Comparison of ENCODE assay signal across 1 cellular context in the genomic region with DNA sequence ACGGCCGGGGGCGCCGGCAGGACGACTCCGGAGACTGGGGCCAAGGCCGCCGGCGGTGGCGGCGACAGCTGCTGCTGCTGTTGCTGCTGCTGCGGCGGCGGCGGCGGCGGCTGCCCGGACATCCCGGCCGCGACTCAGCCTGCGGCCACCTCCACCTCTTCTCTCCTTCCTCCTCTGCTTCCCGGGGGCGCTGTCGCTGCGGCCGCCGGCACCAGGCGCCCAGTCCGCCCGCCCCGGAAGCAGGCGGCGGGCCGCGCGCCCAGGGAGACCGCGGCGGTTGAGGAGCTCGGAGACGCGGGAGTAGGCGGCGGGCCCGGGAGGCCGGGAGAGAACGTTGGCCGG.
TF ChIP-seq lines count a peak whose summit lies in the region.

No MANE protein-coding gene starts in this region.

TF ChIP-seq in GM12878, 131 proteins besides CTCF, POLR2A, EP300 and RAD21 (continued from another document and continues in another):
- TF ChIP-seq SPI1 (IDR thresholded peaks at IDR 0.05; ENCODE audit: borderline replicate concordance, insufficient read depth, low read depth, low read length) (no peak), RUNX3 (IDR thresholded peaks at IDR 0.05; ENCODE audit: low read length) (0 out of 2 replicates have a peak, but pooled peaks have one; percentile 18), ZNF217 (IDR thresholded peaks at IDR 0.05) (peak; percentile 29; the same call in 1 of the 2 replicates), POLR2AphosphoS5 (IDR thresholded peaks at IDR 0.05; ENCODE audit: low read length) (no peak), NR2C1 (IDR thresholded peaks at IDR 0.05) (no peak), CBFB (IDR thresholded peaks at IDR 0.05; ENCODE audit: low read depth) (no peak), HCFC1 (IDR thresholded peaks at IDR 0.05; ENCODE audit: low read length) (no peak), STAT1 (conservative IDR thresholded peaks at IDR 0.05) (no peak), NFYA (IDR thresholded peaks at IDR 0.05; ENCODE audit: borderline replicate concordance, low read depth, low read length) (no peak), FOXM1 (IDR thresholded peaks at IDR 0.05; ENCODE audit: low read depth, low read length) (no peak), CHD4 (IDR thresholded peaks at IDR 0.05) (no peak), CREB1 (IDR thresholded peaks at IDR 0.05; ENCODE audit: low read depth) (no peak), IRF4 (IDR thresholded peaks at IDR 0.05; ENCODE audit: low read depth, low read length) (no peak), TAF1 (IDR thresholded peaks at IDR 0.05; ENCODE audit: borderline replicate concordance, low read depth, low read length) (no peak), BHLHE40 (IDR thresholded peaks at IDR 0.05; ENCODE audit: borderline replicate concordance in 1 of 2, low read depth in 2 of 2, low read length in 1 of 2) (peak in 1 of 2 experiments; percentile 19; a peak in 1 of 4 replicates), ASH2L (IDR thresholded peaks at IDR 0.05; ENCODE audit: borderline replicate concordance, low read depth) (no peak), NFIC (IDR thresholded peaks at IDR 0.05; ENCODE audit: low read depth, low read length) (no peak), SRF (IDR thresholded peaks at IDR 0.05; ENCODE audit: low read depth in 2 of 2, low read length in 2 of 2) (no peak), POLR2AphosphoS2 (IDR thresholded peaks at IDR 0.05; ENCODE audit: low read depth, low read length) (no peak), ATF7 (IDR thresholded peaks at IDR 0.05; ENCODE audit: low read depth) (no peak), SREBF2 (IDR thresholded peaks at IDR 0.05; ENCODE audit: low read length) (no peak), YBX1 (IDR thresholded peaks at IDR 0.05) (no peak), CBX5 (IDR thresholded peaks at IDR 0.05; ENCODE audit: low read depth) (no peak), BRCA1 (IDR thresholded peaks at IDR 0.05; ENCODE audit: low read depth, low read length) (no peak), IKZF1 (conservative IDR thresholded peaks at IDR 0.05) (peak; percentile 84), RFX5 (IDR thresholded peaks at IDR 0.05; ENCODE audit: low read depth, low read length) (no peak), POU2F2 (IDR thresholded peaks at IDR 0.05; ENCODE audit: borderline replicate concordance, low read depth, low read length) (no peak), TBL1XR1 (IDR thresholded peaks at IDR 0.05; ENCODE audit: low read depth, low read length) (no peak), ZNF24 (IDR thresholded peaks at IDR 0.05) (0 out of 2 replicates have a peak, but pooled peaks have one; percentile 27), TCF3 (IDR thresholded peaks at IDR 0.05; ENCODE audit: borderline replicate concordance, insufficient read depth, low read depth, low read length) (no peak), SMARCA5 (IDR thresholded peaks at IDR 0.05) (peak; percentile 67), FOS (IDR thresholded peaks at IDR 0.05; ENCODE audit: borderline replicate concordance, extremely low read depth, insufficient read length) (no peak), GATAD2B (conservative IDR thresholded peaks at IDR 0.05; ENCODE audit: low read depth) (no peak; the same call in none of the 2 replicates), CREM (IDR thresholded peaks at IDR 0.05; ENCODE audit: low read depth) (no peak), JUND (IDR thresholded peaks at IDR 0.05; ENCODE audit: low read depth, low read length) (no peak), SIN3A (IDR thresholded peaks at IDR 0.05; ENCODE audit: low read depth, low read length) (no peak)
- TF ChIP-seq, protein P1, sequence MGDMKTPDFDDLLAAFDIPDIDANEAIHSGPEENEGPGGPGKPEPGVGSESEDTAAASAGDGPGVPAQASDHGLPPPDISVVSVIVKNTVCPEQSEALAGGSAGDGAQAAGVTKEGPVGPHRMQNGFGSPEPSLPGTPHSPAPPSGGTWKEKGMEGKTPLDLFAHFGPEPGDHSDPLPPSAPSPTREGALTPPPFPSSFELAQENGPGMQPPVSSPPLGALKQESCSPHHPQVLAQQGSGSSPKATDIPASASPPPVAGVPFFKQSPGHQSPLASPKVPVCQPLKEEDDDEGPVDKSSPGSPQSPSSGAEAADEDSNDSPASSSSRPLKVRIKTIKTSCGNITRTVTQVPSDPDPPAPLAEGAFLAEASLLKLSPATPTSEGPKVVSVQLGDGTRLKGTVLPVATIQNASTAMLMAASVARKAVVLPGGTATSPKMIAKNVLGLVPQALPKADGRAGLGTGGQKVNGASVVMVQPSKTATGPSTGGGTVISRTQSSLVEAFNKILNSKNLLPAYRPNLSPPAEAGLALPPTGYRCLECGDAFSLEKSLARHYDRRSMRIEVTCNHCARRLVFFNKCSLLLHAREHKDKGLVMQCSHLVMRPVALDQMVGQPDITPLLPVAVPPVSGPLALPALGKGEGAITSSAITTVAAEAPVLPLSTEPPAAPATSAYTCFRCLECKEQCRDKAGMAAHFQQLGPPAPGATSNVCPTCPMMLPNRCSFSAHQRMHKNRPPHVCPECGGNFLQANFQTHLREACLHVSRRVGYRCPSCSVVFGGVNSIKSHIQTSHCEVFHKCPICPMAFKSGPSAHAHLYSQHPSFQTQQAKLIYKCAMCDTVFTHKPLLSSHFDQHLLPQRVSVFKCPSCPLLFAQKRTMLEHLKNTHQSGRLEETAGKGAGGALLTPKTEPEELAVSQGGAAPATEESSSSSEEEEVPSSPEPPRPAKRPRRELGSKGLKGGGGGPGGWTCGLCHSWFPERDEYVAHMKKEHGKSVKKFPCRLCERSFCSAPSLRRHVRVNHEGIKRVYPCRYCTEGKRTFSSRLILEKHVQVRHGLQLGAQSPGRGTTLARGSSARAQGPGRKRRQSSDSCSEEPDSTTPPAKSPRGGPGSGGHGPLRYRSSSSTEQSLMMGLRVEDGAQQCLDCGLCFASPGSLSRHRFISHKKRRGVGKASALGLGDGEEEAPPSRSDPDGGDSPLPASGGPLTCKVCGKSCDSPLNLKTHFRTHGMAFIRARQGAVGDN (IDR thresholded peaks at IDR 0.05): peak; percentile 45
- TF ChIP-seq, protein P2, sequence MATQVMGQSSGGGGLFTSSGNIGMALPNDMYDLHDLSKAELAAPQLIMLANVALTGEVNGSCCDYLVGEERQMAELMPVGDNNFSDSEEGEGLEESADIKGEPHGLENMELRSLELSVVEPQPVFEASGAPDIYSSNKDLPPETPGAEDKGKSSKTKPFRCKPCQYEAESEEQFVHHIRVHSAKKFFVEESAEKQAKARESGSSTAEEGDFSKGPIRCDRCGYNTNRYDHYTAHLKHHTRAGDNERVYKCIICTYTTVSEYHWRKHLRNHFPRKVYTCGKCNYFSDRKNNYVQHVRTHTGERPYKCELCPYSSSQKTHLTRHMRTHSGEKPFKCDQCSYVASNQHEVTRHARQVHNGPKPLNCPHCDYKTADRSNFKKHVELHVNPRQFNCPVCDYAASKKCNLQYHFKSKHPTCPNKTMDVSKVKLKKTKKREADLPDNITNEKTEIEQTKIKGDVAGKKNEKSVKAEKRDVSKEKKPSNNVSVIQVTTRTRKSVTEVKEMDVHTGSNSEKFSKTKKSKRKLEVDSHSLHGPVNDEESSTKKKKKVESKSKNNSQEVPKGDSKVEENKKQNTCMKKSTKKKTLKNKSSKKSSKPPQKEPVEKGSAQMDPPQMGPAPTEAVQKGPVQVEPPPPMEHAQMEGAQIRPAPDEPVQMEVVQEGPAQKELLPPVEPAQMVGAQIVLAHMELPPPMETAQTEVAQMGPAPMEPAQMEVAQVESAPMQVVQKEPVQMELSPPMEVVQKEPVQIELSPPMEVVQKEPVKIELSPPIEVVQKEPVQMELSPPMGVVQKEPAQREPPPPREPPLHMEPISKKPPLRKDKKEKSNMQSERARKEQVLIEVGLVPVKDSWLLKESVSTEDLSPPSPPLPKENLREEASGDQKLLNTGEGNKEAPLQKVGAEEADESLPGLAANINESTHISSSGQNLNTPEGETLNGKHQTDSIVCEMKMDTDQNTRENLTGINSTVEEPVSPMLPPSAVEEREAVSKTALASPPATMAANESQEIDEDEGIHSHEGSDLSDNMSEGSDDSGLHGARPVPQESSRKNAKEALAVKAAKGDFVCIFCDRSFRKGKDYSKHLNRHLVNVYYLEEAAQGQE (IDR thresholded peaks at IDR 0.05; ENCODE audit: low read depth, low read length): no peak
- TF ChIP-seq, protein P3, sequence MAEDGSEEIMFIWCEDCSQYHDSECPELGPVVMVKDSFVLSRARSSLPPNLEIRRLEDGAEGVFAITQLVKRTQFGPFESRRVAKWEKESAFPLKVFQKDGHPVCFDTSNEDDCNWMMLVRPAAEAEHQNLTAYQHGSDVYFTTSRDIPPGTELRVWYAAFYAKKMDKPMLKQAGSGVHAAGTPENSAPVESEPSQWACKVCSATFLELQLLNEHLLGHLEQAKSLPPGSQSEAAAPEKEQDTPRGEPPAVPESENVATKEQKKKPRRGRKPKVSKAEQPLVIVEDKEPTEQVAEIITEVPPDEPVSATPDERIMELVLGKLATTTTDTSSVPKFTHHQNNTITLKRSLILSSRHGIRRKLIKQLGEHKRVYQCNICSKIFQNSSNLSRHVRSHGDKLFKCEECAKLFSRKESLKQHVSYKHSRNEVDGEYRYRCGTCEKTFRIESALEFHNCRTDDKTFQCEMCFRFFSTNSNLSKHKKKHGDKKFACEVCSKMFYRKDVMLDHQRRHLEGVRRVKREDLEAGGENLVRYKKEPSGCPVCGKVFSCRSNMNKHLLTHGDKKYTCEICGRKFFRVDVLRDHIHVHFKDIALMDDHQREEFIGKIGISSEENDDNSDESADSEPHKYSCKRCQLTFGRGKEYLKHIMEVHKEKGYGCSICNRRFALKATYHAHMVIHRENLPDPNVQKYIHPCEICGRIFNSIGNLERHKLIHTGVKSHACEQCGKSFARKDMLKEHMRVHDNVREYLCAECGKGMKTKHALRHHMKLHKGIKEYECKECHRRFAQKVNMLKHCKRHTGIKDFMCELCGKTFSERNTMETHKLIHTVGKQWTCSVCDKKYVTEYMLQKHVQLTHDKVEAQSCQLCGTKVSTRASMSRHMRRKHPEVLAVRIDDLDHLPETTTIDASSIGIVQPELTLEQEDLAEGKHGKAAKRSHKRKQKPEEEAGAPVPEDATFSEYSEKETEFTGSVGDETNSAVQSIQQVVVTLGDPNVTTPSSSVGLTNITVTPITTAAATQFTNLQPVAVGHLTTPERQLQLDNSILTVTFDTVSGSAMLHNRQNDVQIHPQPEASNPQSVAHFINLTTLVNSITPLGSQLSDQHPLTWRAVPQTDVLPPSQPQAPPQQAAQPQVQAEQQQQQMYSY (CRISPR knock-in tag; IDR thresholded peaks at IDR 0.05): no peak
- TF ChIP-seq, protein P4, sequence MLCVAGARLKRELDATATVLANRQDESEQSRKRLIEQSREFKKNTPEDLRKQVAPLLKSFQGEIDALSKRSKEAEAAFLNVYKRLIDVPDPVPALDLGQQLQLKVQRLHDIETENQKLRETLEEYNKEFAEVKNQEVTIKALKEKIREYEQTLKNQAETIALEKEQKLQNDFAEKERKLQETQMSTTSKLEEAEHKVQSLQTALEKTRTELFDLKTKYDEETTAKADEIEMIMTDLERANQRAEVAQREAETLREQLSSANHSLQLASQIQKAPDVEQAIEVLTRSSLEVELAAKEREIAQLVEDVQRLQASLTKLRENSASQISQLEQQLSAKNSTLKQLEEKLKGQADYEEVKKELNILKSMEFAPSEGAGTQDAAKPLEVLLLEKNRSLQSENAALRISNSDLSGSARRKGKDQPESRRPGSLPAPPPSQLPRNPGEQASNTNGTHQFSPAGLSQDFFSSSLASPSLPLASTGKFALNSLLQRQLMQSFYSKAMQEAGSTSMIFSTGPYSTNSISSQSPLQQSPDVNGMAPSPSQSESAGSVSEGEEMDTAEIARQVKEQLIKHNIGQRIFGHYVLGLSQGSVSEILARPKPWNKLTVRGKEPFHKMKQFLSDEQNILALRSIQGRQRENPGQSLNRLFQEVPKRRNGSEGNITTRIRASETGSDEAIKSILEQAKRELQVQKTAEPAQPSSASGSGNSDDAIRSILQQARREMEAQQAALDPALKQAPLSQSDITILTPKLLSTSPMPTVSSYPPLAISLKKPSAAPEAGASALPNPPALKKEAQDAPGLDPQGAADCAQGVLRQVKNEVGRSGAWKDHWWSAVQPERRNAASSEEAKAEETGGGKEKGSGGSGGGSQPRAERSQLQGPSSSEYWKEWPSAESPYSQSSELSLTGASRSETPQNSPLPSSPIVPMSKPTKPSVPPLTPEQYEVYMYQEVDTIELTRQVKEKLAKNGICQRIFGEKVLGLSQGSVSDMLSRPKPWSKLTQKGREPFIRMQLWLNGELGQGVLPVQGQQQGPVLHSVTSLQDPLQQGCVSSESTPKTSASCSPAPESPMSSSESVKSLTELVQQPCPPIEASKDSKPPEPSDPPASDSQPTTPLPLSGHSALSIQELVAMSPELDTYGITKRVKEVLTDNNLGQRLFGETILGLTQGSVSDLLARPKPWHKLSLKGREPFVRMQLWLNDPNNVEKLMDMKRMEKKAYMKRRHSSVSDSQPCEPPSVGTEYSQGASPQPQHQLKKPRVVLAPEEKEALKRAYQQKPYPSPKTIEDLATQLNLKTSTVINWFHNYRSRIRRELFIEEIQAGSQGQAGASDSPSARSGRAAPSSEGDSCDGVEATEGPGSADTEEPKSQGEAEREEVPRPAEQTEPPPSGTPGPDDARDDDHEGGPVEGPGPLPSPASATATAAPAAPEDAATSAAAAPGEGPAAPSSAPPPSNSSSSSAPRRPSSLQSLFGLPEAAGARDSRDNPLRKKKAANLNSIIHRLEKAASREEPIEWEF (IDR thresholded peaks at IDR 0.05; ENCODE audit: insufficient replicate concordance, low read depth, low read length): no peak
- TF ChIP-seq, protein P5, sequence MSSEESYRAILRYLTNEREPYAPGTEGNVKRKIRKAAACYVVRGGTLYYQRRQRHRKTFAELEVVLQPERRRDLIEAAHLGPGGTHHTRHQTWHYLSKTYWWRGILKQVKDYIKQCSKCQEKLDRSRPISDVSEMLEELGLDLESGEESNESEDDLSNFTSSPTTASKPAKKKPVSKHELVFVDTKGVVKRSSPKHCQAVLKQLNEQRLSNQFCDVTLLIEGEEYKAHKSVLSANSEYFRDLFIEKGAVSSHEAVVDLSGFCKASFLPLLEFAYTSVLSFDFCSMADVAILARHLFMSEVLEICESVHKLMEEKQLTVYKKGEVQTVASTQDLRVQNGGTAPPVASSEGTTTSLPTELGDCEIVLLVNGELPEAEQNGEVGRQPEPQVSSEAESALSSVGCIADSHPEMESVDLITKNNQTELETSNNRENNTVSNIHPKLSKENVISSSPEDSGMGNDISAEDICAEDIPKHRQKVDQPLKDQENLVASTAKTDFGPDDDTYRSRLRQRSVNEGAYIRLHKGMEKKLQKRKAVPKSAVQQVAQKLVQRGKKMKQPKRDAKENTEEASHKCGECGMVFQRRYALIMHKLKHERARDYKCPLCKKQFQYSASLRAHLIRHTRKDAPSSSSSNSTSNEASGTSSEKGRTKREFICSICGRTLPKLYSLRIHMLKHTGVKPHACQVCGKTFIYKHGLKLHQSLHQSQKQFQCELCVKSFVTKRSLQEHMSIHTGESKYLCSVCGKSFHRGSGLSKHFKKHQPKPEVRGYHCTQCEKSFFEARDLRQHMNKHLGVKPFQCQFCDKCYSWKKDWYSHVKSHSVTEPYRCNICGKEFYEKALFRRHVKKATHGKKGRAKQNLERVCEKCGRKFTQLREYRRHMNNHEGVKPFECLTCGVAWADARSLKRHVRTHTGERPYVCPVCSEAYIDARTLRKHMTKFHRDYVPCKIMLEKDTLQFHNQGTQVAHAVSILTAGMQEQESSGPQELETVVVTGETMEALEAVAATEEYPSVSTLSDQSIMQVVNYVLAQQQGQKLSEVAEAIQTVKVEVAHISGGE (CRISPR knock-in tag; IDR thresholded peaks at IDR 0.05): no peak
- TF ChIP-seq, protein P6, sequence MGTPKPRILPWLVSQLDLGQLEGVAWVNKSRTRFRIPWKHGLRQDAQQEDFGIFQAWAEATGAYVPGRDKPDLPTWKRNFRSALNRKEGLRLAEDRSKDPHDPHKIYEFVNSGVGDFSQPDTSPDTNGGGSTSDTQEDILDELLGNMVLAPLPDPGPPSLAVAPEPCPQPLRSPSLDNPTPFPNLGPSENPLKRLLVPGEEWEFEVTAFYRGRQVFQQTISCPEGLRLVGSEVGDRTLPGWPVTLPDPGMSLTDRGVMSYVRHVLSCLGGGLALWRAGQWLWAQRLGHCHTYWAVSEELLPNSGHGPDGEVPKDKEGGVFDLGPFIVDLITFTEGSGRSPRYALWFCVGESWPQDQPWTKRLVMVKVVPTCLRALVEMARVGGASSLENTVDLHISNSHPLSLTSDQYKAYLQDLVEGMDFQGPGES (IDR thresholded peaks at IDR 0.05): no peak
